ENCODE assay signal across 1 cellular context in the genomic region with DNA sequence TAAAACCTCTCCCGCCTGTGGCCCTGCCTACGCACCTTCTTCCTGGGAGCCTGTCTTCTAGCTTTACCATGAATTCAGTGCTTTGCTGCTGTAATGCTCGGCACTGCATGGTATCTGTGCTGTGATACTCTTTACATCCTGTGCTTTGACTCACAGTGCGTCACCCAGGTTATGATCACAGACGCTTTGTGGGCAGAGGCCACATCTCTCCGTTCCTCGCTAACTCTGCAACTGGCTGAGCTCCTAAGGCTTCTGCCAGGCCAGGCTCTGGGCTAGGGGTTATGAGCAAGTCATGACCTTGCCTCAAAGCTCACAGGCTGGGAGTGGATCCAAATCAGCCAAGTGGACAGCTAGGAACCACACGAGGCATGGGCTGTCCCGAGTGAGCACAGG.
TF ChIP-seq lines count a peak whose summit lies in the region.

No MANE protein-coding gene starts in this region.

TF ChIP-seq in SK-N-SH treated with all-trans-retinoic acid at 6 μM for 48 hours, 23 proteins besides CTCF, POLR2A, EP300 and RAD21 (continued from another document):
- no peak for TF ChIP-seq GLIS3 (CRISPR knock-in tag; IDR thresholded peaks at IDR 0.05)
- TF ChIP-seq, protein P1, sequence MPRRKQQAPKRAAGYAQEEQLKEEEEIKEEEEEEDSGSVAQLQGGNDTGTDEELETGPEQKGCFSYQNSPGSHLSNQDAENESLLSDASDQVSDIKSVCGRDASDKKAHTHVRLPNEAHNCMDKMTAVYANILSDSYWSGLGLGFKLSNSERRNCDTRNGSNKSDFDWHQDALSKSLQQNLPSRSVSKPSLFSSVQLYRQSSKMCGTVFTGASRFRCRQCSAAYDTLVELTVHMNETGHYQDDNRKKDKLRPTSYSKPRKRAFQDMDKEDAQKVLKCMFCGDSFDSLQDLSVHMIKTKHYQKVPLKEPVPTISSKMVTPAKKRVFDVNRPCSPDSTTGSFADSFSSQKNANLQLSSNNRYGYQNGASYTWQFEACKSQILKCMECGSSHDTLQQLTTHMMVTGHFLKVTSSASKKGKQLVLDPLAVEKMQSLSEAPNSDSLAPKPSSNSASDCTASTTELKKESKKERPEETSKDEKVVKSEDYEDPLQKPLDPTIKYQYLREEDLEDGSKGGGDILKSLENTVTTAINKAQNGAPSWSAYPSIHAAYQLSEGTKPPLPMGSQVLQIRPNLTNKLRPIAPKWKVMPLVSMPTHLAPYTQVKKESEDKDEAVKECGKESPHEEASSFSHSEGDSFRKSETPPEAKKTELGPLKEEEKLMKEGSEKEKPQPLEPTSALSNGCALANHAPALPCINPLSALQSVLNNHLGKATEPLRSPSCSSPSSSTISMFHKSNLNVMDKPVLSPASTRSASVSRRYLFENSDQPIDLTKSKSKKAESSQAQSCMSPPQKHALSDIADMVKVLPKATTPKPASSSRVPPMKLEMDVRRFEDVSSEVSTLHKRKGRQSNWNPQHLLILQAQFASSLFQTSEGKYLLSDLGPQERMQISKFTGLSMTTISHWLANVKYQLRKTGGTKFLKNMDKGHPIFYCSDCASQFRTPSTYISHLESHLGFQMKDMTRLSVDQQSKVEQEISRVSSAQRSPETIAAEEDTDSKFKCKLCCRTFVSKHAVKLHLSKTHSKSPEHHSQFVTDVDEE (CRISPR knock-in tag; IDR thresholded peaks at IDR 0.05) = no peak
- no peak for TF ChIP-seq ZFP30 (CRISPR knock-in tag; IDR thresholded peaks at IDR 0.05)
- no peak for TF ChIP-seq ZC3H10 (CRISPR knock-in tag; IDR thresholded peaks at IDR 0.05)
- TF ChIP-seq ESRRG (CRISPR knock-in tag; IDR thresholded peaks at IDR 0.05) = no peak
- no peak for TF ChIP-seq SNAI2 (CRISPR knock-in tag; IDR thresholded peaks at IDR 0.05)
- TF ChIP-seq ZFP3 (CRISPR knock-in tag; IDR thresholded peaks at IDR 0.05) = no peak
- no peak for TF ChIP-seq ISL1 (CRISPR knock-in tag; IDR thresholded peaks at IDR 0.05)
- TF ChIP-seq ARNTL (CRISPR knock-in tag; IDR thresholded peaks at IDR 0.05; ENCODE audit: borderline replicate concordance, low read depth) = no peak
- TF ChIP-seq, protein P2, sequence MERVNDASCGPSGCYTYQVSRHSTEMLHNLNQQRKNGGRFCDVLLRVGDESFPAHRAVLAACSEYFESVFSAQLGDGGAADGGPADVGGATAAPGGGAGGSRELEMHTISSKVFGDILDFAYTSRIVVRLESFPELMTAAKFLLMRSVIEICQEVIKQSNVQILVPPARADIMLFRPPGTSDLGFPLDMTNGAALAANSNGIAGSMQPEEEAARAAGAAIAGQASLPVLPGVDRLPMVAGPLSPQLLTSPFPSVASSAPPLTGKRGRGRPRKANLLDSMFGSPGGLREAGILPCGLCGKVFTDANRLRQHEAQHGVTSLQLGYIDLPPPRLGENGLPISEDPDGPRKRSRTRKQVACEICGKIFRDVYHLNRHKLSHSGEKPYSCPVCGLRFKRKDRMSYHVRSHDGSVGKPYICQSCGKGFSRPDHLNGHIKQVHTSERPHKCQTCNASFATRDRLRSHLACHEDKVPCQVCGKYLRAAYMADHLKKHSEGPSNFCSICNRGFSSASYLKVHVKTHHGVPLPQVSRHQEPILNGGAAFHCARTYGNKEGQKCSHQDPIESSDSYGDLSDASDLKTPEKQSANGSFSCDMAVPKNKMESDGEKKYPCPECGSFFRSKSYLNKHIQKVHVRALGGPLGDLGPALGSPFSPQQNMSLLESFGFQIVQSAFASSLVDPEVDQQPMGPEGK (CRISPR knock-in tag; IDR thresholded peaks at IDR 0.05; ENCODE audit: borderline replicate concordance) = no peak
- TF ChIP-seq, protein P3, sequence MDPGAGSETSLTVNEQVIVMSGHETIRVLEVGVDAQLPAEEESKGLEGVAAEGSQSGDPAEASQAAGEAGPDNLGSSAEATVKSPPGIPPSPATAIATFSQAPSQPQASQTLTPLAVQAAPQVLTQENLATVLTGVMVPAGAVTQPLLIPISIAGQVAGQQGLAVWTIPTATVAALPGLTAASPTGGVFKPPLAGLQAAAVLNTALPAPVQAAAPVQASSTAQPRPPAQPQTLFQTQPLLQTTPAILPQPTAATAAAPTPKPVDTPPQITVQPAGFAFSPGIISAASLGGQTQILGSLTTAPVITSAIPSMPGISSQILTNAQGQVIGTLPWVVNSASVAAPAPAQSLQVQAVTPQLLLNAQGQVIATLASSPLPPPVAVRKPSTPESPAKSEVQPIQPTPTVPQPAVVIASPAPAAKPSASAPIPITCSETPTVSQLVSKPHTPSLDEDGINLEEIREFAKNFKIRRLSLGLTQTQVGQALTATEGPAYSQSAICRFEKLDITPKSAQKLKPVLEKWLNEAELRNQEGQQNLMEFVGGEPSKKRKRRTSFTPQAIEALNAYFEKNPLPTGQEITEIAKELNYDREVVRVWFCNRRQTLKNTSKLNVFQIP (CRISPR knock-in tag; IDR thresholded peaks at IDR 0.05; ENCODE audit: borderline replicate concordance, low read depth) = no peak
- no peak for TF ChIP-seq BACH2 (CRISPR knock-in tag; IDR thresholded peaks at IDR 0.05; ENCODE audit: borderline replicate concordance)
- no peak for TF ChIP-seq TOX (CRISPR knock-in tag; IDR thresholded peaks at IDR 0.05; ENCODE audit: borderline replicate concordance)
